In the genomic region with DNA sequence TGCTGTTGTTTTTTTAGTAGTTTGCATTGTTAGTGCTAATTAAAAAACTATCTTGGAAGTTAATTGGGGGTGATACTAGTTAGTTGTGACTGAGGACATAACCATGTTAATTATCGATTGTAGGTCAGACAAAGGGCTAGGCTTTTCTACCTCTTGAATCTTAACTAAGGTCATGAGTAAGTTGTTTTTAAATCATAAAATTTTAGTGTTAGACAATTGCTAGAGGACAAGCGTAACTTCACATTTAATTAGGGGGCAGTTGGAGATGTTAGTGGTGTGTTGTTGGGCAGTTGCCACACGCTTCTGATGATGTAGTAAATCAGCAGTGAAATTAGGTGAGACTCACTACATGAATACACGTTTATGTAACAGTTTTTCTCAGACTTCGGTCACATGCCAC, we compare ENCODE assay signal across 1 cellular context.
TF ChIP-seq lines count a peak whose summit lies in the region.

No MANE protein-coding gene starts in this region.

TF ChIP-seq in GM23338, 12 proteins besides CTCF, POLR2A, EP300 and RAD21 (continued from another document):
- TF ChIP-seq ZNF462 (CRISPR knock-in tag; IDR thresholded peaks at IDR 0.05) (no peak), EZH2 (IDR thresholded peaks at IDR 0.05; ENCODE audit: low read depth, unreplicated experiment) (no peak), ZNF114 (CRISPR knock-in tag; IDR thresholded peaks at IDR 0.05) (no peak), JUNB (IDR thresholded peaks at IDR 0.05; ENCODE audit: unreplicated experiment) (no peak), REST (IDR thresholded peaks at IDR 0.05; ENCODE audit: unreplicated experiment) (no peak)
